ENCODE assay signal across 9 cellular contexts in the genomic region with DNA sequence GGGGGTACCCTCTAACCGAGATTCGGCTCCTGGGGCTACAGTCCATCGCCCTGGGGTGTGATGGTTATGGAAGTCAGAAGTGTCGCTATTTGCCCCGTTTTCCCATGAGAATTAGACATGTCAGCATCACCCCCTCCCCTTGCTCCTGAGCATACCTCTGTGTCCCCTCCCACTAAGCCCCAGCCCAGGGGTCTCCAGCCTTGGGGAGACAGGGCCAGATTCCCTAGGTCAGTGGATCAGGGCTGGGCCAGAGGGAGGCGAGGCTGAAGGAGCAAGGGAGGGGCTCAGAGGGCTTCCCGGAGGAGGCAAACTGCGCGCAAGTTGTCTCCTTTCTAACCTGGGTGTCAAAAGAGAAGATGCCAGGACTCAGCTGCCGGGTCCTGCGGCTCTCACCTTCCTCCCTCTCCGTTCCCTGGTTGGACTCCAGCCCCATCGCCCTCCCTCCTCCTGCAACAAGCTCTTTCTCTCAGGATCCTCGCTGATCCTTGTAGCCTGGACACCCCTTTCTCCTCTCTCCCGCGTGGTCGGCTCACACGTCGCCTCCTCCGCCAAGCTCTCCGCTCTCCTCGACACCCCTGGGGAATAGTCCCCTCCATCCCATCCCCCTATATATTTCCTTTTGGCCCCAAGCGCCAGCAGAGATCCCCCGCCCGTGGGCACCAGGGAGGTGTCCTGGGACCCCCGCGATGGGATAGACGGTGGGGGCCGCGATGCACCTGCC. TPM values are rescaled to one million over a fixed set of nuclear protein-coding genes. Genes with fewer than 3 reads are reported as not detected.
DNase-seq lines count a peak whose midpoint lies in the region; ATAC-seq and TF ChIP-seq lines count a peak whose summit lies in the region.
"Had no signal": no experiment of that assay in that cellular context is flagged by ENCODE, and none has a peak within 500 bp of the region (broad histone marks: within the 10 kb centered on the region; RNA-seq: fewer than 3 reads in every experiment).

No MANE protein-coding gene starts in this region.

- H3K9ac ChIP-seq in SK-N-SH (peak overlapping the region; percentile 45; the same call in 1 of the 2 replicates), smooth muscle cell (ENCODE audit: low read depth) (no peak overlapping the region)

- peak overlapping the region; percentile 99 for H3K4me2 ChIP-seq in SK-N-SH
- H3K4me2 ChIP-seq in smooth muscle cell = peak overlapping the region; percentile 94

- H3K4me1 ChIP-seq in SK-N-SH (ENCODE audit: control insufficient read depth in 1 of 2, insufficient read depth in 2 of 2, low read depth in 1 of 2, low read length in 1 of 2) (peaks cover 15 to 19% of the 10 kb centered on the region in 2 experiments; a peak in 2 of 4 replicates), smooth muscle cell (ENCODE audit: low read depth) (peaks cover 35% of the 10 kb centered on the region)

- H3F3A ChIP-seq in SK-N-SH (replicated peaks; ENCODE audit: insufficient read depth) (peaks cover 18% of the 10 kb centered on the region), smooth muscle cell (ENCODE audit: low read depth) (no peaks in the 10 kb centered on the region)

- CTCF ChIA-PET in SK-N-SH (lab: Yijun Ruan, JAX) = interaction anchor here (0.6 to 2.2 kb wide), 11 partner anchors 9 to 562 kb away, joined by 3 to 13 read pairs (median 4); partner anchors contain the start of gene REX1BD

- H3K27ac ChIP-seq in SK-N-SH (ENCODE audit: low read depth in 2 of 2, low read length in 1 of 2) = peak overlapping the region in 1 of 2 experiments; percentile 28; a peak in 1 of 4 replicates
- no peak overlapping the region for H3K27ac ChIP-seq in smooth muscle cell (ENCODE audit: low read depth)
- H3K27ac ChIP-seq: C4-2B had no signal

- H3K27me3 ChIP-seq in SK-N-SH (ENCODE audit: insufficient read depth) (peaks cover 51% of the 10 kb centered on the region), smooth muscle cell (ENCODE audit: low read depth) (peaks cover 74% of the 10 kb centered on the region)

- H3K36me3 ChIP-seq in SK-N-SH (replicated peaks in 1 of 2; ENCODE audit: control insufficient read depth in 1 of 2, insufficient read depth in 2 of 2, low read length in 1 of 2) (no peaks in the 10 kb centered on the region), smooth muscle cell (ENCODE audit: low read depth) (no peaks in the 10 kb centered on the region)

- POLR2A ChIA-PET in SK-N-SH (lab: Yijun Ruan, JAX) = interaction anchor here (0.6 to 1.9 kb wide), 3 partner anchors 11 to 153 kb away, joined by 3 to 9 read pairs (median 3); no protein-coding TSS in a partner anchor

- H3K79me2 ChIP-seq in SK-N-SH (ENCODE audit: insufficient read depth) (no peaks in the 10 kb centered on the region), smooth muscle cell (ENCODE audit: low read depth) (no peaks in the 10 kb centered on the region)

- DNase-seq in NCI-H2227 (lab: John Stamatoyannopoulos, UW; ENCODE audit: unreplicated experiment) (peak; percentile 33), NCI-H2227 treated with DMSO at 0.1 percent for 48 hours (lab: John Stamatoyannopoulos, UW) (no peak), SK-N-SH (no peak), foreskin fibroblast (no peak), smooth muscle cell (lab: John Stamatoyannopoulos, UW; ENCODE audit: unreplicated experiment) (no peak), COR-L47 (lab: John Stamatoyannopoulos, UW) (no peak), dedifferentiated amniotic fluid mesenchymal stem cell (ENCODE audit: extremely low spot score) (no peak)

- TF ChIP-seq RAD21 in SK-N-SH (IDR thresholded peaks at IDR 0.05; ENCODE audit: low read length) = no peak

- no peaks in the 10 kb centered on the region for H3K9me3 ChIP-seq in SK-N-SH
- H3K9me3 ChIP-seq in smooth muscle cell (replicated peaks; ENCODE audit: low read depth) = no peaks in the 10 kb centered on the region

- H3K4me3 ChIP-seq in SK-N-SH (ENCODE audit: low read depth in 2 of 2, low read length in 1 of 2) (peak overlapping the region; percentile 73 to 78), foreskin fibroblast (ENCODE audit: low read depth in 1 of 2, low read length in 2 of 2) (peak overlapping the region; percentile 24 to 33), smooth muscle cell (peak overlapping the region; percentile 56)

- no peak for TF ChIP-seq CTCF in SK-N-SH (IDR thresholded peaks at IDR 0.05)
- no peak for TF ChIP-seq CTCF in foreskin fibroblast (IDR thresholded peaks at IDR 0.05; ENCODE audit: low read depth, low read length)
- no peak for TF ChIP-seq CTCF in smooth muscle cell (IDR thresholded peaks at IDR 0.05; ENCODE audit: borderline replicate concordance, insufficient read depth, poor library complexity, severe bottlenecking)

- no peak for TF ChIP-seq EP300 in SK-N-SH (IDR thresholded peaks at IDR 0.05; ENCODE audit: borderline replicate concordance in 1 of 2, low read depth in 1 of 2, low read length in 1 of 2)

- WGBS in SK-N-SH (ENCODE audit: low lambda C conversion rate) = 1% methylated on average over 20 of the region's 30 CpGs
- 6% methylated on average over 21 of the region's 30 CpGs for WGBS in smooth muscle cell (ENCODE audit: low lambda C conversion rate)

- H4K20me1 ChIP-seq in SK-N-SH (ENCODE audit: insufficient read depth) (no peaks in the 10 kb centered on the region), smooth muscle cell (ENCODE audit: low read depth) (no peaks in the 10 kb centered on the region)

- H3K9me2 ChIP-seq in SK-N-SH = no peaks in the 10 kb centered on the region

- H2AFZ ChIP-seq in SK-N-SH (ENCODE audit: low read depth) = peak overlapping the region; percentile 74
- no peak overlapping the region for H2AFZ ChIP-seq in smooth muscle cell (ENCODE audit: low read depth)

- ATAC-seq in esophagus mucosa = no peak

TF ChIP-seq in SK-N-SH, 30 proteins besides CTCF, POLR2A, EP300 and RAD21 (continues in another document):
- TF ChIP-seq RCOR1 (IDR thresholded peaks at IDR 0.05; ENCODE audit: low read length) (no peak), GABPA (IDR thresholded peaks at IDR 0.05; ENCODE audit: low read depth) (no peak), FOXJ3 (CRISPR knock-in tag; IDR thresholded peaks at IDR 0.05) (no peak), SMC3 (IDR thresholded peaks at IDR 0.05; ENCODE audit: low read depth, low read length) (no peak), TAF1 (IDR thresholded peaks at IDR 0.05; ENCODE audit: borderline replicate concordance, low read depth, low read length) (no peak), JUND (IDR thresholded peaks at IDR 0.05) (no peak), RFX5 (IDR thresholded peaks at IDR 0.05; ENCODE audit: low read length) (no peak), NFIC (IDR thresholded peaks at IDR 0.05; ENCODE audit: borderline replicate concordance) (no peak), FOXM1 (IDR thresholded peaks at IDR 0.05; ENCODE audit: low read depth) (no peak), USF2 (IDR thresholded peaks at IDR 0.05; ENCODE audit: borderline replicate concordance, low read depth, low read length) (no peak), GATA2 (CRISPR knock-in tag; IDR thresholded peaks at IDR 0.05) (no peak)
- TF ChIP-seq, protein P1, sequence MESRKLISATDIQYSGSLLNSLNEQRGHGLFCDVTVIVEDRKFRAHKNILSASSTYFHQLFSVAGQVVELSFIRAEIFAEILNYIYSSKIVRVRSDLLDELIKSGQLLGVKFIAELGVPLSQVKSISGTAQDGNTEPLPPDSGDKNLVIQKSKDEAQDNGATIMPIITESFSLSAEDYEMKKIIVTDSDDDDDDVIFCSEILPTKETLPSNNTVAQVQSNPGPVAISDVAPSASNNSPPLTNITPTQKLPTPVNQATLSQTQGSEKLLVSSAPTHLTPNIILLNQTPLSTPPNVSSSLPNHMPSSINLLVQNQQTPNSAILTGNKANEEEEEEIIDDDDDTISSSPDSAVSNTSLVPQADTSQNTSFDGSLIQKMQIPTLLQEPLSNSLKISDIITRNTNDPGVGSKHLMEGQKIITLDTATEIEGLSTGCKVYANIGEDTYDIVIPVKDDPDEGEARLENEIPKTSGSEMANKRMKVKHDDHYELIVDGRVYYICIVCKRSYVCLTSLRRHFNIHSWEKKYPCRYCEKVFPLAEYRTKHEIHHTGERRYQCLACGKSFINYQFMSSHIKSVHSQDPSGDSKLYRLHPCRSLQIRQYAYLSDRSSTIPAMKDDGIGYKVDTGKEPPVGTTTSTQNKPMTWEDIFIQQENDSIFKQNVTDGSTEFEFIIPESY (IDR thresholded peaks at IDR 0.05; ENCODE audit: borderline replicate concordance, low read depth) = no peak

RNA-seq across cellular contexts. Expression of gene TMEM59L, which starts 0.5 kb away (rescaled TPM):
- 5.8 and 9.6 TPM in 2 replicates for polyA plus RNA-seq in SK-N-SH (2012; rRNA removed)
- polyA plus RNA-seq in SK-N-SH (2012; cell fraction: cytosol; rRNA removed) = 4.5 and 7.3 TPM in 2 replicates
- 44.4 and 61.6 TPM in 2 replicates for polyA plus RNA-seq in SK-N-SH (2012; cell fraction: nucleus; rRNA removed)
- 4.4 and 5.0 TPM in 2 replicates for total RNA-seq in smooth muscle cell
- 31.7 and 42.0 TPM in 2 replicates for polyA plus RNA-seq in smooth muscle cell
- total RNA-seq in esophagus mucosa = 0.28 TPM

RNA-seq across cellular contexts. Expression of gene CRLF1, which starts 5.6 kb away (rescaled TPM):
- polyA plus RNA-seq in SK-N-SH (2012; rRNA removed) (0.71 and 0.84 TPM in 2 replicates), smooth muscle cell (715 and 1,048 TPM in 2 replicates)
- 0.77 and 1.1 TPM in 2 replicates for polyA plus RNA-seq in SK-N-SH (2012; cell fraction: cytosol; rRNA removed)
- polyA plus RNA-seq in SK-N-SH (2012; cell fraction: nucleus; rRNA removed) = 1.9 TPM in 2 replicates
- total RNA-seq in smooth muscle cell (196 and 221 TPM in 2 replicates), esophagus mucosa (7.9 TPM)

RNA-seq across cellular contexts. Expression of gene REX1BD, which starts 23.6 kb away (rescaled TPM):
- 109 and 159 TPM in 2 replicates for polyA plus RNA-seq in SK-N-SH (2012; rRNA removed)
- 85.3 and 102 TPM in 2 replicates for polyA plus RNA-seq in SK-N-SH (2012; cell fraction: cytosol; rRNA removed)
- polyA plus RNA-seq in SK-N-SH (2012; cell fraction: nucleus; rRNA removed) = 472 and 877 TPM in 2 replicates
- total RNA-seq in smooth muscle cell = 69.6 and 81.5 TPM in 2 replicates
- 117 and 141 TPM in 2 replicates for polyA plus RNA-seq in smooth muscle cell
- 41.3 TPM for total RNA-seq in esophagus mucosa

RNA-seq across cellular contexts. Expression of gene KLHL26, which starts 24.6 kb away (rescaled TPM):
- polyA plus RNA-seq in SK-N-SH (2012; rRNA removed) = 1.9 and 4.6 TPM in 2 replicates
- polyA plus RNA-seq in SK-N-SH (2012; cell fraction: cytosol; rRNA removed) = 1.7 and 1.8 TPM in 2 replicates
- 5.0 and 5.5 TPM in 2 replicates for polyA plus RNA-seq in SK-N-SH (2012; cell fraction: nucleus; rRNA removed)
- total RNA-seq in smooth muscle cell = 3.9 and 5.6 TPM in 2 replicates
- polyA plus RNA-seq in smooth muscle cell = 7.6 and 8.7 TPM in 2 replicates
- total RNA-seq in esophagus mucosa = 5.6 TPM

RNA-seq across cellular contexts. Expression of gene UBA52, which starts 40.6 kb away (rescaled TPM):
- polyA plus RNA-seq in SK-N-SH (2012; rRNA removed) (2,690 and 3,026 TPM in 2 replicates), smooth muscle cell (752 and 759 TPM in 2 replicates)
- 2,274 and 2,526 TPM in 2 replicates for polyA plus RNA-seq in SK-N-SH (2012; cell fraction: cytosol; rRNA removed)
- polyA plus RNA-seq in SK-N-SH (2012; cell fraction: nucleus; rRNA removed) = 940 and 1,966 TPM in 2 replicates
- total RNA-seq in smooth muscle cell (991 and 1,086 TPM in 2 replicates), esophagus mucosa (1,224 TPM)

Comparison
In these comparisons a context has a peak if more than half of its experiments do, and no peak if none do; other contexts are left out.
1. RNA of gene CRLF1, which starts 5.6 kb away (total RNA-seq): 196 to 221 TPM in smooth muscle cell; 7.9 TPM in esophagus mucosa (single experiment); every median in the first group is over 10 times any median in the second.
2. Peak in every context shown above with its lines, with median percentiles within 50 percentile points of each other: H3K4me3 ChIP-seq.